ENCODE assay signal across 17 cellular contexts in genomic region chr14:74507796-74508195, GRCh38.
"Had no signal": no experiment of that assay in that cellular context is flagged by ENCODE, and none has a peak within 500 bp of the region (broad histone marks: within the 10 kb centered on the region; RNA-seq: fewer than 3 reads in every experiment).

No MANE protein-coding gene starts in this region.

- H3K36me3 Mint-ChIP-seq: activated naive CD8-positive, alpha-beta T cell treated with anti-CD3 and anti-CD28 coated beads, Interleukin-2, amount 10 ng/mL, durations not matched to agents 7 days and 5 days; natural killer cell had no signal

- H3K27ac ChIP-seq: brain microvascular endothelial cell, esophagus muscularis mucosa, heart right ventricle had no signal

- DNase-seq: activated CD4-positive, alpha-beta T cell treated with anti-CD3 and anti-CD28 coated beads, Interleukin-2, amount 50 U/mL, for 4 hours; amygdala; brain microvascular endothelial cell; cerebellar nuclear complex; cortex of kidney; heart right ventricle; natural killer cell; nucleus accumbens; stimulated activated CD4-positive, alpha-beta T cell treated with anti-CD3 and anti-CD28 coated beads, Interleukin-2, amount 100 ng/mL, for 24 hours; stimulated activated naive CD8-positive, alpha-beta T cell treated with anti-CD3 and anti-CD28 coated beads, Interleukin-15, Interleukin-2, amounts not matched to agents 100 U/mL and 50 U/mL, for 24 hours; substantia nigra; trophoblast cell had no signal

- H3K27me3 ChIP-seq: brain microvascular endothelial cell, esophagus muscularis mucosa had no signal

- ATAC-seq: natural killer cell; stimulated activated naive CD8-positive, alpha-beta T cell treated with anti-CD3 and anti-CD28 coated beads, Interleukin-15, Interleukin-2, amounts not matched to agents 100 U/mL and 50 U/mL, for 24 hours had no signal

- H3K27ac Mint-ChIP-seq: activated naive CD8-positive, alpha-beta T cell treated with anti-CD3 and anti-CD28 coated beads, Interleukin-2, amount 10 ng/mL, durations not matched to agents 7 days and 5 days; T-helper 2 cell treated with Interferon-gamma antibody and Interleukin-4, amounts not matched to agents 5 μg/mL and 100 μg/mL, for 36 hours had no signal

- H3K9me3 Mint-ChIP-seq: activated naive CD8-positive, alpha-beta T cell treated with anti-CD3 and anti-CD28 coated beads, Interleukin-2, amount 10 ng/mL, durations not matched to agents 7 days and 5 days; natural killer cell; T-helper 2 cell treated with Interferon-gamma antibody and Interleukin-4, amounts not matched to agents 5 μg/mL and 100 μg/mL, for 36 hours had no signal

- FAIRE-seq: endothelial cell of umbilical vein, TTC549 had no signal

- H3K4me3 Mint-ChIP-seq: activated naive CD8-positive, alpha-beta T cell treated with anti-CD3 and anti-CD28 coated beads, Interleukin-2, amount 10 ng/mL, durations not matched to agents 7 days and 5 days; natural killer cell; T-helper 2 cell treated with Interferon-gamma antibody and Interleukin-4, amounts not matched to agents 5 μg/mL and 100 μg/mL, for 36 hours had no signal

- H3K4me1 Mint-ChIP-seq: activated naive CD8-positive, alpha-beta T cell treated with anti-CD3 and anti-CD28 coated beads, Interleukin-2, amount 10 ng/mL, durations not matched to agents 7 days and 5 days had no signal

- H3K9me3 ChIP-seq: esophagus muscularis mucosa, heart right ventricle had no signal

- H3K4me3 ChIP-seq: esophagus muscularis mucosa, heart right ventricle had no signal
